8 cellular contexts compared by ENCODE assay signal in the genomic region with DNA sequence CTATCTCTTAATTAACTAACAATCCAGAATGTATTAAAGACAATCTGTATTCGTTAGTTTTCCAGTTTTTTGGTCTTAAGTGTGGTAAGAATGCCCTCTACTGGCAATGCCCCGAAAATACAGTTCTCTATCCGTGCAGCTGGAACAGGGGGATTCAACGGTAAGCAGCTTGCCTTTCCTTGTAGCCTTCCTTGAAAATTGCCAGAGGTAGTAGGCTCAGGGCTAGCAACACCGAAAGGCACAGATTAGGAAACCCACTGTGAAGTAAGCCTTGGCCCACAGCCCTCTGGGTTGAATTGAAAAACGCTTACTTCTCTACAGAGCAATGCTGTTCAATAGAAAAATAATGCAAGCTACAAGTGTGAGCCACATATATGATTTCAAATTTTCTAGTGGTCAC.
DNase-seq lines count a peak whose midpoint lies in the region; ATAC-seq lines count a peak whose summit lies in the region.

No MANE protein-coding gene starts in this region.

- peak; percentile 63 for ATAC-seq in GM21529 (IDR thresholded peaks at IDR 0.05; ENCODE audit: unreplicated experiment)

- DNase-seq in COLO829 (ENCODE audit: low spot score) (peak; percentile 50), NCI-H1417 treated with DMSO at 0.1 percent for 48 hours (lab: John Stamatoyannopoulos, UW) (peak; percentile 36), T-helper 2 cell (peak in 4 of 5 experiments; percentile 2 to 56 (median 24)), brain pericyte (ENCODE audit: low read depth, low spot score) (peak; percentile 26), iPS DF 4.7 (ENCODE audit: extremely low read depth, low spot score) (peak; percentile 66)
- peak; percentile 11 to 18 for DNase-seq in stimulated activated CD4-positive, alpha-beta T cell treated with anti-CD3 and anti-CD28 coated beads, Interleukin-12 subunit alpha, Interleukin-12 subunit beta, amount 100 ng/mL, for 24 hours (ENCODE audit: low read depth in 2 of 2)
- DNase-seq in NK-92 treated with Interleukin-12 subunit alpha and Interleukin-12 subunit beta, amount 100 ng/mL, for 24 hours (lab: John Stamatoyannopoulos, UW): no peak
